24 cellular contexts compared by ENCODE assay signal in genomic region chr15:62515696-62516395, GRCh38.
"Had no signal": no experiment of that assay in that cellular context is flagged by ENCODE, and none has a peak within 500 bp of the region (broad histone marks: within the 10 kb centered on the region; RNA-seq: fewer than 3 reads in every experiment).

No MANE protein-coding gene starts in this region.

- H3K27me3 ChIP-seq: testis had no signal

- DNase-seq: activated CD4-positive, alpha-beta T cell treated with anti-CD3 and anti-CD28 coated beads for 1 hour; activated CD4-positive, alpha-beta T cell treated with anti-CD3 and anti-CD28 coated beads, Interleukin-2, amount 10 ng/mL, durations not matched to agents 7 days and 5 days; activated CD8-positive, alpha-beta T cell treated with anti-CD3 and anti-CD28 coated beads for 36 hours; activated gamma-delta T cell treated with Interleukin-2 at 50 U/mL for 16 hours; activated naive CD4-positive, alpha-beta T cell treated with anti-CD3 and anti-CD28 coated beads, Interleukin-2, amount 50 U/mL, for 16 hours; activated T-cell treated with anti-CD3 and anti-CD28 coated beads, Interleukin-2, amount 50 U/mL, for 4 hours; amniotic stem cell; central memory CD4-positive, alpha-beta T cell; esophagus squamous epithelium; glutamatergic neuron; hypothalamus; immature natural killer cell; kidney; mucosa of descending colon; nephron progenitor cell; spleen; stimulated activated naive CD4-positive, alpha-beta T cell; T-helper 2 cell; testis; trophoblast cell had no signal

- H3K4me1 ChIP-seq: esophagus squamous epithelium, spleen, testis had no signal

- H3K9me3 ChIP-seq: esophagus squamous epithelium, mucosa of descending colon, neutrophil, spleen, testis had no signal

- H3K4me3 ChIP-seq: esophagus squamous epithelium, lung, mucosa of descending colon, spleen, testis had no signal

- H3K36me3 ChIP-seq: esophagus squamous epithelium, neutrophil, spleen had no signal

- ATAC-seq: activated CD8-positive, alpha-beta T cell treated with anti-CD3 and anti-CD28 coated beads for 36 hours; activated T-cell treated with anti-CD3 and anti-CD28 coated beads, Interleukin-2, amount 50 U/mL, for 4 hours; activated T-helper 17 cell treated with anti-CD3 and anti-CD28 coated beads, Interleukin-2, amount 50 U/mL, for 72 hours; mucosa of descending colon; SK-N-SH treated with all-trans-retinoic acid at 6 μM for 48 hours had no signal

- H3K27ac ChIP-seq: esophagus squamous epithelium, neutrophil, spleen, testis had no signal
